23 cellular contexts compared by ENCODE assay signal in the genomic region with DNA sequence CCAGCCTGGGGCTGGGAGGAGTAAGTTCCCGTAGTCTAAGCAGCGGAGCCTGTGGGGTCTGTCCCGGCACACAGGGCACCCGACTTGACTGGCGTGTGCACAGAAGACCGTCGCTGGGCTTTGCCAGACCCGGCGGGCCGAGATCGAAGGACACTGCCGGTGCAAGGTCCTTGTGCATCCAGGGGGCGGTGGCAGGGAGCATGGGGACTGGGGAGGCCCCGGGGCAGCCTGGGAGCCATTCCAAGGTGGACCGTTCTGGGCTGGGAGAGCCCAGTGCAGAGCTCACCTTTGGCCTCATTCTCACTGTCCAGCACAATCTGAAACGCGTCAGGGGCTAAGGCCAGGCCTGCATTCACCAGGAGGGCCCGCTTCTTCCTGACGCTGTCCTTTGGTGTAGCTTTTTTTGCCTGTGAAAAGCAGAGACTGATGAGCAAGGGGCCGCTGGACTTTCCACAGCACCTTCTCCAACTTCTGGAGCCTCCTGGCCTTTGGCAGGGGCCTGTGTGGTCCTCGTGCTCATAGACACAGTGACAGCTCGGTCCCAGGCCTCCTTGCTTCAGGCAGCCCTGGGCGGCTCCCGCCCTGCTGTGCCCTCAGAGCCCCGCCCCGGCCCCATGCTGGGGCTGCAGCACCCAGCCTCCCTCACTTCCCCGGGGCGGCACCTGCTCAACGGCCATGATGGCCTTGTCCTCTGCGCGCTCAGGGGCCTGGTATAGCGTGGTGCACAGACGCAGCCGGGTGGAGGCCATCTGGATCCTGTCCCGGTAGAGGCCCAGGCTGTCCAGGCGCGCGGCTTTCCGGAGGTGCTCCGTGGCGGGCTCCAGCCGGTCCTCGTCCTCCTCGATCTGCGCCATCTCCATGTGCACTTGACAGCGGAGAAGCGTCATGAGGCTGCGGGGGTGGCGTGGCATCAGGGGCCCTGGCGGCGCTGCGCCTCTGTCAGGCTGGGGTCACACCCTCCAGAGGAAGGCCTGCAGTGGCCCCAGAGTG. TPM values are rescaled to one million over a fixed set of nuclear protein-coding genes. Genes with fewer than 3 reads are reported as not detected.
DNase-seq lines count a peak whose midpoint lies in the region; ATAC-seq, FAIRE-seq and TF ChIP-seq lines count a peak whose summit lies in the region.
"Had no signal": no experiment of that assay in that cellular context is flagged by ENCODE, and none has a peak within 500 bp of the region (broad histone marks: within the 10 kb centered on the region; RNA-seq: fewer than 3 reads in every experiment).

No MANE protein-coding gene starts in this region.

- intact Hi-C loops in Right ventricle myocardium inferior (cut with DNase I), result no loop called here
- intact Hi-C loops in left ventricle myocardium inferior (cut with micrococcal nuclease), result no loop called here
- intact Hi-C loops in HCT116 (cut with micrococcal nuclease), result no loop called here
- intact Hi-C loops in mucosa of descending colon (cut with DNase I, micrococcal nuclease), result no loop called here

- no peaks in the 10 kb centered on the region for H3K4me1 Mint-ChIP-seq in chondrocyte (ENCODE audit: low read depth)
- H3K4me1 Mint-ChIP-seq: CD4-positive, alpha-beta memory T cell had no signal

- ATAC-seq in Right ventricle myocardium inferior, result peak; percentile 28
- ATAC-seq in HCT116, result 0 out of 2 replicates have a peak, but pooled peaks have one; percentile 32
- ATAC-seq in mucosa of descending colon, result peak; percentile 17

- H4K20me1 ChIP-seq in HCT116 (ENCODE audit: insufficient read depth), result no peaks in the 10 kb centered on the region

- no peak overlapping the region for H3K4me2 ChIP-seq in HCT116 (ENCODE audit: low read length)

- no peak for FAIRE-seq in D721Med (lab: Jason Lieb, UNC)

- no peak overlapping the region for H3K4me3 Mint-ChIP-seq in chondrocyte (ENCODE audit: unreplicated experiment)
- H3K4me3 Mint-ChIP-seq: B cell; CD4-positive, alpha-beta memory T cell had no signal

- no peaks in the 10 kb centered on the region for H3K36me3 ChIP-seq in left ventricle myocardium inferior
- H3K36me3 ChIP-seq in HCT116 (ENCODE audit: control insufficient read depth in 1 of 2, insufficient read depth in 2 of 2, low read length in 2 of 2), result no peaks in the 10 kb centered on the region
- no peaks in the 10 kb centered on the region for H3K36me3 ChIP-seq in mucosa of descending colon (ENCODE audit: low read depth)
- H3K36me3 ChIP-seq: MG63 had no signal

- no peak overlapping the region for H3K9ac ChIP-seq in HCT116 (ENCODE audit: low read length)

- TF ChIP-seq POLR2A in HCT116 (IDR thresholded peaks at IDR 0.05; ENCODE audit: borderline replicate concordance, extremely low read depth, insufficient read depth, insufficient read length), result no peak

- DNase-seq in Right ventricle myocardium inferior (ENCODE audit: missing footprints) (peak; percentile 60), left ventricle myocardium inferior (no peak), HCT116 (ENCODE audit: low read depth, low spot score) (no peak), chondrocyte (ENCODE audit: low spot score) (peak; percentile 92), mucosa of descending colon (peak in 1 of 3 donors; percentile 43), D721Med (ENCODE audit: insufficient read length, low spot score) (no peak), DMS53 (lab: John Stamatoyannopoulos, UW) (no peak), T1000 (lab: John Stamatoyannopoulos, UW) (no peak)
- DNase-seq: CD4-positive, alpha-beta memory T cell; DMS79; IMR-90; Kasumi-1; MG63; NCI-H1092; NCI-H146; NCI-H2029 treated with DMSO at 0.1 percent for 48 hours; NCI-H2171 treated with DMSO at 0.1 percent for 48 hours; NCI-H510A treated with DMSO at 0.1 percent for 48 hours; NCI-H774; SIG-M5 had no signal

- POLR2A ChIA-PET in HCT116 (lab: Charles Lee), result interaction anchor here (0.6 kb wide), 1 partner anchor 171 kb away, joined by 5 read pairs; no protein-coding TSS in a partner anchor

- H3K9me2 ChIP-seq in HCT116 (ENCODE audit: insufficient read depth), result no peaks in the 10 kb centered on the region

- BruUV-seq in HCT116 (replicated peaks; lab: Mats Ljungman, UMichigan), result no TSS peak

- peaks cover 3% of the 10 kb centered on the region for H3K27me3 Mint-ChIP-seq in chondrocyte (ENCODE audit: low read depth)

- TF ChIP-seq CTCF in left ventricle myocardium inferior (IDR thresholded peaks at IDR 0.05; ENCODE audit: borderline replicate concordance) (no peak), HCT116 (IDR thresholded peaks at IDR 0.05 in 2 of 3, conservative IDR thresholded peaks at IDR 0.05 in 1 of 3; ENCODE audit: borderline replicate concordance in 1 of 3, insufficient read depth in 1 of 3, low read depth in 2 of 3, low read length in 2 of 3) (no peak), chondrocyte (IDR thresholded peaks at IDR 0.05) (no peak), mucosa of descending colon (IDR thresholded peaks at IDR 0.05) (no peak), D721Med (IDR thresholded peaks at IDR 0.05; ENCODE audit: insufficient read depth, missing control alignments) (no peak)

- H3K27me3 ChIP-seq in left ventricle myocardium inferior (ENCODE audit: low read depth) (peaks cover 38% of the 10 kb centered on the region), HCT116 (ENCODE audit: insufficient read depth, low read length) (no peaks in the 10 kb centered on the region)

- RAD21 ChIA-PET in HCT116 (lab: Charles Lee; ENCODE audit: low non-redundant PET in 1 of 2, low total read pairs in 2 of 2, uncharacterized antibody in 2 of 2, unreplicated experiment in 2 of 2), result no interaction called here

- TF ChIP-seq RAD21 in HCT116 (IDR thresholded peaks at IDR 0.05; ENCODE audit: low read depth), result no peak

- no peak overlapping the region for H2AFZ ChIP-seq in HCT116 (ENCODE audit: low read depth, low read length, poor library complexity, severe bottlenecking)

- H3K27ac ChIP-seq in left ventricle myocardium inferior (replicated peaks) (no peak overlapping the region), HCT116 (ENCODE audit: low read depth, low read length) (no peak overlapping the region)
- H3K27ac ChIP-seq: HL-60 had no signal

- H3K4me3 ChIP-seq in left ventricle myocardium inferior (no peak overlapping the region), HCT116 (replicated peaks in 1 of 2; ENCODE audit: low read depth in 1 of 2, low read length in 2 of 2) (no peak overlapping the region), mucosa of descending colon (no peak overlapping the region)
- H3K4me3 ChIP-seq: MG63 had no signal

- no peaks in the 10 kb centered on the region for H3K9me3 ChIP-seq in left ventricle myocardium inferior (replicated peaks)
- H3K9me3 ChIP-seq in HCT116 (ENCODE audit: control insufficient read depth in 1 of 2, insufficient read depth in 1 of 2, low read depth in 1 of 2, low read length in 2 of 2), result no peaks in the 10 kb centered on the region
- no peaks in the 10 kb centered on the region for H3K9me3 ChIP-seq in mucosa of descending colon
- H3K9me3 ChIP-seq: MG63 had no signal

- H3K79me2 ChIP-seq in HCT116 (ENCODE audit: insufficient read depth, low read length), result no peaks in the 10 kb centered on the region

- H3K4me1 ChIP-seq in left ventricle myocardium inferior (no peaks in the 10 kb centered on the region), HCT116 (ENCODE audit: control insufficient read depth in 1 of 2, insufficient read depth in 2 of 2, low read length in 2 of 2) (no peaks in the 10 kb centered on the region), mucosa of descending colon (ENCODE audit: low read depth) (no peaks in the 10 kb centered on the region)

- no peaks in the 10 kb centered on the region for H3K36me3 Mint-ChIP-seq in chondrocyte (ENCODE audit: low read depth)
- H3K36me3 Mint-ChIP-seq: CD4-positive, alpha-beta memory T cell had no signal

- no peaks in the 10 kb centered on the region for H3K9me3 Mint-ChIP-seq in chondrocyte (ENCODE audit: low read depth)
- H3K9me3 Mint-ChIP-seq: CD4-positive, alpha-beta memory T cell had no signal

- H3K27ac Mint-ChIP-seq in chondrocyte (ENCODE audit: unreplicated experiment), result no peak overlapping the region
- H3K27ac Mint-ChIP-seq: B cell; CD4-positive, alpha-beta memory T cell had no signal

- CTCF ChIA-PET in HCT116 (lab: Charles Lee), result no interaction called here

TF ChIP-seq in HCT116, 20 proteins besides CTCF, POLR2A, EP300 and RAD21 (continues in another document):
- TF ChIP-seq, protein P1, sequence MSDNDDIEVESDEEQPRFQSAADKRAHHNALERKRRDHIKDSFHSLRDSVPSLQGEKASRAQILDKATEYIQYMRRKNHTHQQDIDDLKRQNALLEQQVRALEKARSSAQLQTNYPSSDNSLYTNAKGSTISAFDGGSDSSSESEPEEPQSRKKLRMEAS (IDR thresholded peaks at IDR 0.05), result no peak
- no peak for TF ChIP-seq EZH2 (IDR thresholded peaks at IDR 0.05)
- no peak for TF ChIP-seq YY1 (IDR thresholded peaks at IDR 0.05; ENCODE audit: extremely low read depth, insufficient replicate concordance, low read depth, low read length)
- no peak for TF ChIP-seq ZFX (IDR thresholded peaks at IDR 0.05)
- TF ChIP-seq TCF7L2 (IDR thresholded peaks at IDR 0.05; ENCODE audit: borderline replicate concordance, extremely low read depth, insufficient read depth, insufficient read length), result no peak
- TF ChIP-seq, protein P2, sequence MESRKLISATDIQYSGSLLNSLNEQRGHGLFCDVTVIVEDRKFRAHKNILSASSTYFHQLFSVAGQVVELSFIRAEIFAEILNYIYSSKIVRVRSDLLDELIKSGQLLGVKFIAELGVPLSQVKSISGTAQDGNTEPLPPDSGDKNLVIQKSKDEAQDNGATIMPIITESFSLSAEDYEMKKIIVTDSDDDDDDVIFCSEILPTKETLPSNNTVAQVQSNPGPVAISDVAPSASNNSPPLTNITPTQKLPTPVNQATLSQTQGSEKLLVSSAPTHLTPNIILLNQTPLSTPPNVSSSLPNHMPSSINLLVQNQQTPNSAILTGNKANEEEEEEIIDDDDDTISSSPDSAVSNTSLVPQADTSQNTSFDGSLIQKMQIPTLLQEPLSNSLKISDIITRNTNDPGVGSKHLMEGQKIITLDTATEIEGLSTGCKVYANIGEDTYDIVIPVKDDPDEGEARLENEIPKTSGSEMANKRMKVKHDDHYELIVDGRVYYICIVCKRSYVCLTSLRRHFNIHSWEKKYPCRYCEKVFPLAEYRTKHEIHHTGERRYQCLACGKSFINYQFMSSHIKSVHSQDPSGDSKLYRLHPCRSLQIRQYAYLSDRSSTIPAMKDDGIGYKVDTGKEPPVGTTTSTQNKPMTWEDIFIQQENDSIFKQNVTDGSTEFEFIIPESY (IDR thresholded peaks at IDR 0.05; ENCODE audit: extremely low read depth, insufficient replicate concordance, low read length), result no peak
- no peak for TF ChIP-seq CBX3 (IDR thresholded peaks at IDR 0.05; ENCODE audit: low read depth)
- no peak for TF ChIP-seq FOSL1 (IDR thresholded peaks at IDR 0.05; ENCODE audit: low read depth)
- no peak for TF ChIP-seq ZNF274 (IDR thresholded peaks at IDR 0.05; ENCODE audit: low read depth, low read length)
- TF ChIP-seq EGR1 (IDR thresholded peaks at IDR 0.05; ENCODE audit: low read depth), result no peak

RNA-seq across cellular contexts. Expression of a gene that starts 20.3 kb away (rescaled TPM):
- total RNA-seq in Right ventricle myocardium inferior (0.57 TPM), left ventricle myocardium inferior (0.99 TPM), HCT116 (2021; ENCODE audit: unreplicated experiment) (1.4 TPM), chondrocyte (0.49 to 0.92 TPM (median 0.89 TPM) in 3 replicates), mucosa of descending colon (1 to 10 TPM in 1 of 3 donors, under 1 TPM in 1, not detected in 1; 0.78 to 1.0 TPM)
- 1.3 and 1.4 TPM in 2 replicates for polyA plus RNA-seq in HCT116 (2012)
- total RNA-seq: B cell; CD4-positive, alpha-beta memory T cell; OCI-LY7 had no signal
- polyA plus RNA-seq: CD4-positive, alpha-beta memory T cell had no signal

Comparison
In these comparisons a context has a peak if more than half of its experiments do, and no peak if none do; other contexts are left out.
1. DNase-seq: peak in Right ventricle myocardium inferior (single experiment) and chondrocyte (single experiment); none in left ventricle myocardium inferior (single experiment), HCT116 (single experiment), D721Med (single experiment), DMS53 (single experiment) and T1000 (single experiment).
2. Peak in every context shown above with its lines, with median percentiles within 50 percentile points of each other: ATAC-seq.